In the genomic region with DNA sequence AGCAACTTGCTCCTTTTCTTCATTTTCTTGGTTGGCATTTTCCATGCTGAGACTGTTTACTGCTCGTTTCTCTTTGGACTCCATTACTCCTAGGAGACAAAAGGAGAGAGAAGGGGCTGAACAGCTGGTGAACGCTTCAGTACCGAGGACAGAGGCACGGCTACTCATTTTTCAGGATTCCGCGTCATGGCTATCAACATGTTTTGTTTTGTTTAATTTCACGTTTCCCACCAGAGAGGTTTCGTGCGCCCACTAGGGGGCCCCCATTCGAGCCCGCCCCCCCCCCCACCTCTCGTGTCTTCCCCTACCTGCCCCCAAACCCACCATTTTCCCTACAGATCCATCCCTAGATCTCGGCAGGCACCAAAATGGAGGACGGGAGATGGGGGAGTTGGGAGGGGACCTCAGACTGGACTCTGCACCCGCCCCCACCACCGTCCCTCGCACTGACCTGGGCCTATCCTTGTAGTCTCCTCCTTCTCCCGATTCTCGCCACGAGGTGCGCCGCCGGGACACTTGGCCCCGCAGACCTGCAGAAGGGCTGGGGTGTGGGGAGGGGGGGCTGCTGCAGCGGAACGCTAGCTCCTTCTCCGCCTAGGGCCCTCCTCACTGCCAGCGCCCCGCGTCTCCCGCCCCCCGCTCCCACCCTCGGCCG, we compare ENCODE assay signal across 8 cellular contexts. TPM values are rescaled to one million over a fixed set of nuclear protein-coding genes. Genes with fewer than 3 reads are reported as not detected.
DNase-seq lines count a peak whose midpoint lies in the region; ATAC-seq and TF ChIP-seq lines count a peak whose summit lies in the region.

No MANE protein-coding gene starts in this region.

- H3K4me3 ChIP-seq in HFF-Myc (replicated peaks; ENCODE audit: low read depth, low read length) (peak overlapping the region; percentile 11; the same call in 1 of the 2 replicates), dorsolateral prefrontal cortex (peak overlapping the region; percentile 15 to 75 (median 60))

- H3K27me3 Mint-ChIP-seq in nephron (ENCODE audit: low read depth) = no peaks in the 10 kb centered on the region

- H3K27ac Mint-ChIP-seq in nephron = peak overlapping the region in 1 of 3 experiments; percentile 6

- intact Hi-C loops in dorsolateral prefrontal cortex (cut with DNase I) = loop anchor here (10.0 kb wide), 2 partner anchors 91 to 109 kb away; no protein-coding TSS in a partner anchor

- TF ChIP-seq CTCF in HFF-Myc (IDR thresholded peaks at IDR 0.05; ENCODE audit: low read depth, low read length, missing control alignments) (peak; percentile 2), dorsolateral prefrontal cortex (IDR thresholded peaks at IDR 0.05 in 54 of 56, conservative IDR thresholded peaks at IDR 0.05 in 2 of 56; ENCODE audit: low read depth in 1 of 56, partially characterized antibody in 56 of 56) (peak in 17 of 56 donors; percentile 7 to 34 (median 14)), nephron (IDR thresholded peaks at IDR 0.05; ENCODE audit: unreplicated experiment in 3 of 3) (peak; percentile 25 to 35 (median 28))

- H3K4me3 Mint-ChIP-seq in nephron = peak overlapping the region; percentile 72 to 78 (median 75)

- no peak for ATAC-seq in HG02840 (IDR thresholded peaks at IDR 0.05; ENCODE audit: low FRiP score, unreplicated experiment)
- no peak for ATAC-seq in activated CD4-positive, CD25-positive, alpha-beta regulatory T cell treated with anti-CD3 and anti-CD28 coated beads, Interleukin-2, amount 50 U/mL, for 24 hours
- no peak for ATAC-seq in HG03025 (IDR thresholded peaks at IDR 0.05; ENCODE audit: low FRiP score, unreplicated experiment)
- ATAC-seq in GM21390 (IDR thresholded peaks at IDR 0.05; ENCODE audit: unreplicated experiment) = no peak

- H3K27ac ChIP-seq in dorsolateral prefrontal cortex = peak overlapping the region in 57 of 59 donors; percentile 22 to 91 (median 77)

- peaks cover 10% of the 10 kb centered on the region for H3K9me3 Mint-ChIP-seq in nephron

- H3K4me1 Mint-ChIP-seq in nephron = peaks cover 6% of the 10 kb centered on the region

- peak; percentile 11 for DNase-seq in HFF-Myc (ENCODE audit: extremely low read depth, low read depth)
- DNase-seq in NCI-H524 treated with DMSO at 0.1 percent for 48 hours (lab: John Stamatoyannopoulos, UW) = peak; percentile 29
- peak in 9 of 10 donors; percentile 31 to 62 (median 54) for DNase-seq in dorsolateral prefrontal cortex

- H3K27me3 ChIP-seq in dorsolateral prefrontal cortex = peaks cover 0 to 69% (median 15%) of the 10 kb centered on the region in 45 donors

- H3K36me3 Mint-ChIP-seq in nephron (ENCODE audit: low read depth) = peaks cover 4% of the 10 kb centered on the region

RNA-seq across cellular contexts. Expression of gene BEX1, which starts 0.7 kb away (rescaled TPM):
- 100 to 1,000 TPM in 117 of 120 experiments, 10 to 100 TPM in 3; 53.1 to 455 (median 280) TPM for total RNA-seq in dorsolateral prefrontal cortex

RNA-seq across cellular contexts. Expression of gene NXF3, which starts 29.6 kb away (rescaled TPM):
- 1 to 10 TPM in 10 of 120 experiments, under 1 TPM in 21, not detected in 89; 0.20 to 1.7 (median 0.48) TPM for total RNA-seq in dorsolateral prefrontal cortex
